ENCODE assay signal across 7 cellular contexts in genomic region chr10:114504769-114505579, GRCh38.
DNase-seq lines count a peak whose midpoint lies in the region; ATAC-seq, FAIRE-seq and TF ChIP-seq lines count a peak whose summit lies in the region.

No MANE protein-coding gene starts in this region.

- H3K4me2 ChIP-seq in keratinocyte (ENCODE audit: control insufficient read depth, extremely low read depth, insufficient read depth, low read depth, low read length) = no peak overlapping the region

- no peaks in the 10 kb centered on the region for H3K9me1 ChIP-seq in keratinocyte (ENCODE audit: control insufficient read depth, extremely low read depth, insufficient read depth, low read length)

- intact Hi-C loops in body of pancreas (cut with DNase I) = no loop called here

- 36 to 48% methylated on average over 3 of the region's 3 CpGs for WGBS in body of pancreas, 2 donors

- peak overlapping the region; percentile 31 to 66 (median 46) for H3K27ac ChIP-seq in body of pancreas
- no peak overlapping the region for H3K27ac ChIP-seq in keratinocyte (ENCODE audit: control insufficient read depth, insufficient read depth, low read length)

- H3K9ac ChIP-seq in keratinocyte (ENCODE audit: control insufficient read depth, extremely low read depth, insufficient read depth, low read length) = no peak overlapping the region

- no peak overlapping the region for H2AFZ ChIP-seq in keratinocyte (ENCODE audit: control insufficient read depth, low read length)

- ATAC-seq in body of pancreas (peak; percentile 55), HG03469 (IDR thresholded peaks at IDR 0.05; ENCODE audit: unreplicated experiment) (no peak)

- peaks cover 12% of the 10 kb centered on the region for H3K36me3 Mint-ChIP-seq in stimulated activated naive CD8-positive, alpha-beta T cell treated with anti-CD3 and anti-CD28 coated beads, Interleukin-15, Interleukin-2, amounts not matched to agents 100 ng/mL and 50 ng/mL, for 24 hours (ENCODE audit: low read depth)

- no peaks in the 10 kb centered on the region for H3K9me3 ChIP-seq in body of pancreas
- H3K9me3 ChIP-seq in keratinocyte (ENCODE audit: control insufficient read depth, low read depth, low read length) = no peaks in the 10 kb centered on the region

- H3K79me2 ChIP-seq in keratinocyte (ENCODE audit: control insufficient read depth, insufficient read depth, low read length) = no peaks in the 10 kb centered on the region

- no peaks in the 10 kb centered on the region for H3K27me3 ChIP-seq in body of pancreas
- H3K27me3 ChIP-seq in keratinocyte (ENCODE audit: control insufficient read depth, extremely low read depth, insufficient read depth, low read length) = no peaks in the 10 kb centered on the region

- dilution Hi-C loops in keratinocyte (cut with MboI; ENCODE audit: extremely low pct_ligation_motif_present, low sequenced_read_pairs) = no loop called here

- peaks cover 6% of the 10 kb centered on the region for H3K9me3 Mint-ChIP-seq in stimulated activated naive CD8-positive, alpha-beta T cell treated with anti-CD3 and anti-CD28 coated beads, Interleukin-15, Interleukin-2, amounts not matched to agents 100 ng/mL and 50 ng/mL, for 24 hours

- H3K4me1 ChIP-seq in body of pancreas (peaks cover 36% of the 10 kb centered on the region), keratinocyte (ENCODE audit: control insufficient read depth, extremely low read depth, insufficient read depth, low read length) (peaks cover 30% of the 10 kb centered on the region)

- H3K27me3 Mint-ChIP-seq in stimulated activated naive CD8-positive, alpha-beta T cell treated with anti-CD3 and anti-CD28 coated beads, Interleukin-15, Interleukin-2, amounts not matched to agents 100 ng/mL and 50 ng/mL, for 24 hours = no peaks in the 10 kb centered on the region

- no peak for TF ChIP-seq POLR2A in body of pancreas (IDR thresholded peaks at IDR 0.05)

- peaks cover 96% of the 10 kb centered on the region for H3K4me1 Mint-ChIP-seq in stimulated activated naive CD8-positive, alpha-beta T cell treated with anti-CD3 and anti-CD28 coated beads, Interleukin-15, Interleukin-2, amounts not matched to agents 100 ng/mL and 50 ng/mL, for 24 hours (ENCODE audit: low read depth)

- no peaks in the 10 kb centered on the region for H4K20me1 ChIP-seq in keratinocyte (ENCODE audit: control insufficient read depth, extremely low read depth, insufficient read depth, low read length)

- TF ChIP-seq CTCF in body of pancreas (IDR thresholded peaks at IDR 0.05) (no peak), keratinocyte (optimal IDR thresholded peaks at IDR 0.05 in 1 of 3, IDR thresholded peaks at IDR 0.05 in 1 of 3, conservative IDR thresholded peaks at IDR 0.05 in 1 of 3; ENCODE audit: extremely low read depth in 1 of 3, insufficient read depth in 2 of 3, low read length in 3 of 3) (no peak)

- H3K4me3 ChIP-seq in body of pancreas (no peak overlapping the region), keratinocyte (ENCODE audit: control insufficient read depth in 2 of 3, extremely low read depth in 1 of 3, insufficient read depth in 2 of 3, low read depth in 1 of 3, low read length in 3 of 3) (no peak overlapping the region)

- peak; percentile 87 for FAIRE-seq in keratinocyte (lab: Jason Lieb, UNC)

- H3K36me3 ChIP-seq in body of pancreas (replicated peaks in 1 of 2; ENCODE audit: insufficient read depth in 1 of 2, low read depth in 2 of 2) = no peaks in the 10 kb centered on the region
- no peaks in the 10 kb centered on the region for H3K36me3 ChIP-seq in keratinocyte (ENCODE audit: control insufficient read depth in 2 of 2, extremely low read depth in 1 of 2, insufficient read depth in 2 of 2, low read length in 2 of 2)

- H3K4me3 Mint-ChIP-seq in stimulated activated naive CD8-positive, alpha-beta T cell treated with anti-CD3 and anti-CD28 coated beads, Interleukin-15, Interleukin-2, amounts not matched to agents 100 ng/mL and 50 ng/mL, for 24 hours = no peak overlapping the region

- DNase-seq in HT-29 (ENCODE audit: low spot score) (peak; percentile 35), body of pancreas (peak in 3 of 4 donors; percentile 56 to 69 (median 60)), keratinocyte (ENCODE audit: low read depth, low spot score) (no peak), NCI-H82 (lab: John Stamatoyannopoulos, UW) (no peak)
- no peak for DNase-seq in activated CD8-positive, alpha-beta memory T cell treated with anti-CD3 and anti-CD28 coated beads for 24 hours

- H3K27ac Mint-ChIP-seq in stimulated activated naive CD8-positive, alpha-beta T cell treated with anti-CD3 and anti-CD28 coated beads, Interleukin-15, Interleukin-2, amounts not matched to agents 100 ng/mL and 50 ng/mL, for 24 hours = peak overlapping the region; percentile 51

Comparison
In these comparisons a context has a peak if more than half of its experiments do, and no peak if none do; other contexts are left out.
1. DNase-seq: peak in HT-29 (single experiment) and body of pancreas (3 of 4); none in keratinocyte (single experiment), activated CD8-positive, alpha-beta memory T cell treated with anti-CD3 and anti-CD28 coated beads for 24 hours (single experiment) and NCI-H82 (single experiment).